Comparison of ENCODE assay signal across 8 cellular contexts in genomic region chr3:43692085-43692484, GRCh38. TPM values are rescaled to one million over a fixed set of nuclear protein-coding genes. Genes with fewer than 3 reads are reported as not detected.
DNase-seq lines count a peak whose midpoint lies in the region; ATAC-seq, FAIRE-seq and TF ChIP-seq lines count a peak whose summit lies in the region.

No MANE protein-coding gene starts in this region.

- no peaks in the 10 kb centered on the region for H3K27me3 Mint-ChIP-seq in activated naive CD4-positive, alpha-beta T cell treated with anti-CD3 and anti-CD28 coated beads, Interleukin-2, amount 50 U/mL, for 24 hours

- BruUV-seq in HepG2 (replicated peaks; lab: Mats Ljungman, UMichigan), result TSS peak; percentile 76

- intact Hi-C loops in HepG2 (cut with micrococcal nuclease; ENCODE audit: unreplicated experiment), result no loop called here

- H3K9me3 ChIP-seq in HepG2 (ENCODE audit: low read length) (no peaks in the 10 kb centered on the region), tibial nerve (no peaks in the 10 kb centered on the region)

- TF ChIP-seq CTCF in HepG2 (CRISPR knock-in tag; IDR thresholded peaks at IDR 0.05) (no peak), tibial nerve (IDR thresholded peaks at IDR 0.05) (no peak)

- H3K27me3 ChIP-seq in HepG2 (ENCODE audit: control insufficient read depth in 1 of 2, insufficient read depth in 2 of 2, low read length in 2 of 2) (no peaks in the 10 kb centered on the region), tibial nerve (no peaks in the 10 kb centered on the region)

- H3K36me3 ChIP-seq in HepG2 (replicated peaks in 1 of 2; ENCODE audit: control insufficient read depth in 1 of 2, insufficient read depth in 2 of 2, low read length in 2 of 2) (no peaks in the 10 kb centered on the region), tibial nerve (no peaks in the 10 kb centered on the region)

- no peak overlapping the region for H2AFZ ChIP-seq in HepG2 (ENCODE audit: low read length)

- 42% methylated on average over 7 of the region's 7 CpGs for WGBS in HepG2 (ENCODE audit: low lambda C conversion rate)
- WGBS in tibial nerve, 2 donors, result 55 to 63% methylated on average over 7 of the region's 7 CpGs

- H3K27ac Mint-ChIP-seq in activated naive CD4-positive, alpha-beta T cell treated with anti-CD3 and anti-CD28 coated beads, Interleukin-2, amount 50 U/mL, for 24 hours, result no peak overlapping the region
- H3K27ac Mint-ChIP-seq in activated naive CD4-positive, alpha-beta T cell treated with anti-CD3 and anti-CD28 coated beads, Interleukin-2, amount 50 U/mL, for 72 hours, result peak overlapping the region; percentile 86 to 91

- in situ Hi-C loops in HepG2 (cut with HindIII; ENCODE audit: extremely low pct_ligation_motif_present, low pct_unique_long_range_greater_than_20kb), result no loop called here

- H3K4me2 ChIP-seq in HepG2 (ENCODE audit: low read depth, low read length), result peak overlapping the region; percentile 93

- peaks cover 12% of the 10 kb centered on the region for H3K79me2 ChIP-seq in HepG2 (ENCODE audit: insufficient read depth, low read length)

- no peak for TF ChIP-seq POLR2A in HepG2 (IDR thresholded peaks at IDR 0.05; ENCODE audit: insufficient read depth in 1 of 2, low read depth in 2 of 2, low read length in 2 of 2)
- no peak for TF ChIP-seq POLR2A in tibial nerve (IDR thresholded peaks at IDR 0.05)

- DNase-seq in activated naive CD4-positive, alpha-beta T cell treated with anti-CD3 and anti-CD28 coated beads, Interleukin-2, amount 50 U/mL, for 16 hours, result no peak
- DNase-seq in activated naive CD4-positive, alpha-beta T cell treated with anti-CD3 and anti-CD28 coated beads, Interleukin-2, amount 50 U/mL, for 72 hours (ENCODE audit: low spot score in 2 of 2), result no peak
- DNase-seq in HepG2 (ENCODE audit: low spot score) (no peak), tibial nerve (ENCODE audit: low spot score in 2 of 2) (no peak), cerebellum (ENCODE audit: low spot score) (no peak), kidney glomerular epithelial cell (lab: John Stamatoyannopoulos, UW) (no peak), cortex of kidney (lab: John Stamatoyannopoulos, UW) (no peak)

- CTCF ChIA-PET in HepG2 (lab: Yijun Ruan, JAX; ENCODE audit: low intra/inter-chr PET ratio, low total read pairs), result no interaction called here

- POLR2A ChIA-PET in HepG2 (lab: Yijun Ruan, JAX), result interaction anchor here (2.2 kb wide), 1 partner anchor 14 kb away, joined by 8 read pairs; no protein-coding TSS in a partner anchor

- H3K4me3 ChIP-seq in HepG2 (replicated peaks in 1 of 3; ENCODE audit: insufficient read depth in 1 of 3, low read depth in 2 of 3, low read length in 3 of 3) (peak overlapping the region; percentile 75 to 87 (median 82); a peak in 5 of 6 replicates), tibial nerve (peak overlapping the region in 3 of 4 donors; percentile 85 to 90 (median 90))

- peaks cover 38% of the 10 kb centered on the region for H3K4me1 Mint-ChIP-seq in activated naive CD4-positive, alpha-beta T cell treated with anti-CD3 and anti-CD28 coated beads, Interleukin-2, amount 50 U/mL, for 24 hours

- no peak overlapping the region for H3K9ac ChIP-seq in HepG2 (ENCODE audit: insufficient read depth, low read depth, low read length)

- H3K9me3 Mint-ChIP-seq in activated naive CD4-positive, alpha-beta T cell treated with anti-CD3 and anti-CD28 coated beads, Interleukin-2, amount 50 U/mL, for 24 hours, result no peaks in the 10 kb centered on the region
- H3K9me3 Mint-ChIP-seq in activated naive CD4-positive, alpha-beta T cell treated with anti-CD3 and anti-CD28 coated beads, Interleukin-2, amount 50 U/mL, for 72 hours, result no peaks in the 10 kb centered on the region

- H3K4me3 Mint-ChIP-seq in activated naive CD4-positive, alpha-beta T cell treated with anti-CD3 and anti-CD28 coated beads, Interleukin-2, amount 50 U/mL, for 24 hours, result peak overlapping the region; percentile 94

- no peak for ATAC-seq in activated naive CD4-positive, alpha-beta T cell treated with anti-CD3 and anti-CD28 coated beads, Interleukin-2, amount 50 U/mL, for 72 hours
- no peak for ATAC-seq in HepG2

- H3K4me1 ChIP-seq in HepG2 (ENCODE audit: insufficient read depth, low read length) (peaks cover 46% of the 10 kb centered on the region), tibial nerve (peaks cover 0 to 54% (median 22%) of the 10 kb centered on the region in 4 donors)

- TF ChIP-seq EP300 in HepG2 (IDR thresholded peaks at IDR 0.05; ENCODE audit: low read depth in 2 of 2, low read length in 2 of 2), result no peak
- no peak for TF ChIP-seq EP300 in HepG2 (CRISPR knock-in tag; IDR thresholded peaks at IDR 0.05; ENCODE audit: borderline replicate concordance)
- TF ChIP-seq EP300 in tibial nerve (IDR thresholded peaks at IDR 0.05), result no peak

- no peaks in the 10 kb centered on the region for H3K36me3 Mint-ChIP-seq in activated naive CD4-positive, alpha-beta T cell treated with anti-CD3 and anti-CD28 coated beads, Interleukin-2, amount 50 U/mL, for 24 hours
- H3K36me3 Mint-ChIP-seq in activated naive CD4-positive, alpha-beta T cell treated with anti-CD3 and anti-CD28 coated beads, Interleukin-2, amount 50 U/mL, for 72 hours, result peaks cover 4 to 16% of the 10 kb centered on the region in 2 donors

- peak overlapping the region; percentile 86 for H3K27ac ChIP-seq in HepG2 (ENCODE audit: extremely low read length, insufficient read depth, low read length)
- H3K27ac ChIP-seq in tibial nerve, result no peak overlapping the region

- no peaks in the 10 kb centered on the region; the same call in 1 of the 2 replicates for H4K20me1 ChIP-seq in HepG2 (ENCODE audit: insufficient read depth, low read length)

- no peak for TF ChIP-seq RAD21 in HepG2 (CRISPR knock-in tag; IDR thresholded peaks at IDR 0.05)

- no peak for FAIRE-seq in HepG2 (lab: Jason Lieb, UNC)

TF ChIP-seq in HepG2, 621 proteins besides CTCF, POLR2A, EP300 and RAD21 (continues in another document):
- TF ChIP-seq MZF1 (CRISPR knock-in tag; IDR thresholded peaks at IDR 0.05; ENCODE audit: borderline replicate concordance) (no peak), ZNF496 (CRISPR knock-in tag; IDR thresholded peaks at IDR 0.05; ENCODE audit: insufficient replicate concordance) (no peak), FOXK1 (CRISPR knock-in tag; IDR thresholded peaks at IDR 0.05; ENCODE audit: borderline replicate concordance, low read depth) (no peak), ZNF850 (CRISPR knock-in tag; conservative IDR thresholded peaks at IDR 0.05) (no peak), SRSF1 (optimal IDR thresholded peaks at IDR 0.05; ENCODE audit: low read depth, low read length) (no peak), ZNF784 (CRISPR knock-in tag; IDR thresholded peaks at IDR 0.05; ENCODE audit: borderline replicate concordance) (no peak), ZSCAN12 (CRISPR knock-in tag; IDR thresholded peaks at IDR 0.05) (no peak), STAG1 (CRISPR knock-in tag; IDR thresholded peaks at IDR 0.05) (no peak), FOXC1 (CRISPR knock-in tag; IDR thresholded peaks at IDR 0.05; ENCODE audit: borderline replicate concordance) (no peak), ZNF598 (CRISPR knock-in tag; IDR thresholded peaks at IDR 0.05; ENCODE audit: borderline replicate concordance) (no peak), ZFX (CRISPR knock-in tag; IDR thresholded peaks at IDR 0.05; ENCODE audit: low read depth) (no peak), ZNF879 (CRISPR knock-in tag; IDR thresholded peaks at IDR 0.05) (no peak), MLLT10 (CRISPR knock-in tag; IDR thresholded peaks at IDR 0.05) (no peak), ZSCAN25 (CRISPR knock-in tag; IDR thresholded peaks at IDR 0.05) (no peak), ZNF550 (CRISPR knock-in tag; IDR thresholded peaks at IDR 0.05; ENCODE audit: borderline replicate concordance) (no peak), ZNF552 (CRISPR knock-in tag; IDR thresholded peaks at IDR 0.05; ENCODE audit: borderline replicate concordance) (no peak), ZNF256 (CRISPR knock-in tag; conservative IDR thresholded peaks at IDR 0.05) (no peak), NBN (conservative IDR thresholded peaks at IDR 0.05) (no peak)

RNA-seq across cellular contexts. Expression of gene ABHD5, which starts 1.3 kb away (rescaled TPM):
- 10 to 100 TPM; 11.3 to 13.6 TPM for total RNA-seq in activated naive CD4-positive, alpha-beta T cell treated with anti-CD3 and anti-CD28 coated beads, Interleukin-2, amount 50 U/mL, for 72 hours
- 13.3 and 16.8 TPM in 2 replicates for total RNA-seq in HepG2 (2016; rRNA removed; fragmentation: Illumina TruSeq; extraction: Trizol)
- 4.2 and 4.3 TPM in 2 replicates for total RNA-seq in HepG2 (2016; cell fraction: cytosol; rRNA removed; fragmentation: Illumina TruSeq; extraction: Trizol; ENCODE audit: low read depth)
- total RNA-seq in HepG2 (2016; cell fraction: insoluble cytoplasmic fraction; rRNA removed; fragmentation: Illumina TruSeq; extraction: Trizol), result 11.4 and 15.4 TPM in 2 replicates
- 8.2 and 11.1 TPM in 2 replicates for total RNA-seq in HepG2 (2016; cell fraction: membrane; rRNA removed; fragmentation: Illumina TruSeq; extraction: Trizol)
- 10.2 and 10.6 TPM in 2 replicates for total RNA-seq in HepG2 (2016; cell fraction: nucleus; rRNA removed; fragmentation: Illumina TruSeq; extraction: Trizol)
- 4.1 and 4.5 TPM in 2 replicates for polyA plus RNA-seq in HepG2 (2011; rRNA removed)
- polyA plus RNA-seq in HepG2 (2011; cell fraction: cytosol; rRNA removed), result 2.6 and 4.9 TPM in 2 replicates
- 3.1 and 3.5 TPM in 2 replicates for polyA plus RNA-seq in HepG2 (2011; cell fraction: nucleus; rRNA removed)
- polyA plus RNA-seq in HepG2 (2012), result 5.6 TPM in 2 replicates
- 3.8 and 4.0 TPM in 2 replicates for polyA plus RNA-seq in HepG2 (2016; cell fraction: cytosol; fragmentation: Illumina TruSeq; extraction: Trizol; ENCODE audit: low read depth)
- polyA plus RNA-seq in HepG2 (2016; cell fraction: insoluble cytoplasmic fraction; fragmentation: Illumina TruSeq; extraction: Trizol; ENCODE audit: low read depth), result 10.3 and 14.1 TPM in 2 replicates
- 6.9 and 7.1 TPM in 2 replicates for polyA plus RNA-seq in HepG2 (2016; cell fraction: membrane; fragmentation: Illumina TruSeq; extraction: Trizol; ENCODE audit: low read depth)
- 8.4 and 9.7 TPM in 2 replicates for polyA plus RNA-seq in HepG2 (2016; cell fraction: nucleus; fragmentation: Illumina TruSeq; extraction: Trizol; ENCODE audit: insufficient read depth, low read depth)
- 4.4 and 33.3 TPM in 2 replicates for polyA minus RNA-seq in HepG2 (2011; rRNA and poly(A)+ RNA removed; ENCODE audit: low replicate concordance)
- 3.1 and 3.7 TPM in 2 replicates for polyA minus RNA-seq in HepG2 (2011; cell fraction: cytosol; rRNA and poly(A)+ RNA removed)
- 18.7 and 20.1 TPM in 2 replicates for polyA minus RNA-seq in HepG2 (2011; cell fraction: nucleus; rRNA and poly(A)+ RNA removed)
- total RNA-seq in tibial nerve, result 10 to 100 TPM; 21.6 to 29.7 (median 29.0) TPM
- 26.6 TPM for total RNA-seq in cerebellum
